8 cellular contexts compared by ENCODE assay signal in the genomic region with DNA sequence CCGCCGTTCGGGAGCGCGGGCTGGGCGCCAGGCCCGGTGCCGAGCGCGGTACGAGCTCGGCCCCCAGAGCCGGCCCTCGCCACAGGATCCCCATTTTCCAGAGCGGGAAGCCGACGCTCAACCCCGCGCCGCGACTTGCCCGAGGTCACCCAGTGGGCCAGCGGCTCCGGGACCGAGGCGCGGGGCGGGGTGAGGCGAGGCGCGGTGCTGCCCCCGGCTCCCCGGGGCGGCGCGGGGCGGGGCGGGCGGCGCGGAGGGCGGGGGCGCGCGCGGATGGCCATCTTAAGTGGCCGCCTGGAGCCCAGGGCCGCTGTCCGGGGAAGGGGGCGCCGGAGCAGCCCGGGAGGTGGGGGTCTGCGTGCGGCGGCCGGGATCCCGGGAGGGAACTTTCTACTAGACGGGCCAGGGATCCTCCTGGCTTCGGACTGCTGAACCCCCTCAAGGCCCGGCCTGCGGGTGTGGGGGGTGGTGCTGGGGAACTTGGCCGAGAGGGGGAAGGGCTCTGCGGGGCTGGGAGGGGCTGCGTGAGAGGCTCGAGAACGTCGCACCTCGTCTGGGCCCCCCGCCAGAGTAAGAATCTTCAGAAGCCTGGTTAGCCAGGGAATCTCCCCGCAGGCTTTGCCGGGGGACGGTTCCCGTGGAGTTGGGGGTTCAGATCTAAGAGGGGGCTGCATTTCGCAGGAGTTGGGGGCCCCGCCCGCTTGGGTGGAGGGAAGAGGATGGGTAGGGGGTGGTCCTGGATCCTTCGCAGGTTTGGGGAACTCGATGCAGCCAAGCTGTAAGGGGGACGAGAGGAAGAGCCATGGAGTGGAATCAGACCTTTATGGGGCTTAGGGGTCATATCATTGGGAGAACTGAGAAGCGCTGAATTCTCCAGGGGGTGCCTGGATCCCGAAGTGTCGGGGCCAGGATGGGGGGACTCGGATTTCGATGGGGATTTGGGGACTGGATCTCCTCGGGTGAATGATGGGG. TPM values are rescaled to one million over a fixed set of nuclear protein-coding genes. Genes with fewer than 3 reads are reported as not detected.
DNase-seq lines count a peak whose midpoint lies in the region; TF ChIP-seq lines count a peak whose summit lies in the region.

No MANE protein-coding gene starts in this region.

- intact Hi-C loops in colonic mucosa (cut with DNase I), result no loop called here

- peaks cover 4% of the 10 kb centered on the region; the same call in 1 of the 2 replicates for H3K79me2 ChIP-seq in H9 (ENCODE audit: insufficient read depth, low read length)

- no peak overlapping the region; the same call in 1 of the 2 replicates for H2BK15ac ChIP-seq in H9 (ENCODE audit: low read depth, low read length)

- peak overlapping the region; percentile 44 for H3K18ac ChIP-seq in H9 (ENCODE audit: insufficient read length, low read depth, low read length)

- H3K56ac ChIP-seq in H9 (ENCODE audit: insufficient read length, low read depth, low read length), result no peak overlapping the region

- peaks cover 16% of the 10 kb centered on the region for H3K23me2 ChIP-seq in H9 (ENCODE audit: insufficient read length, low read depth, low read length, poor library complexity, severe bottlenecking)

- no peaks in the 10 kb centered on the region for H3K27me3 ChIP-seq in H9 (ENCODE audit: insufficient read depth, low read length)
- H3K27me3 ChIP-seq in colonic mucosa, result no peaks in the 10 kb centered on the region
- no peaks in the 10 kb centered on the region for H3K27me3 ChIP-seq in liver (ENCODE audit: control insufficient read depth in 4 of 4, insufficient read depth in 4 of 4, low read length in 3 of 4)

- peak overlapping the region; percentile 90 to 97 for H3K4me3 Mint-ChIP-seq in H9

- no peak overlapping the region for H2AFZ ChIP-seq in H9 (ENCODE audit: low read length)

- peak overlapping the region; percentile 58; the same call in 1 of the 2 replicates for H3K14ac ChIP-seq in H9 (ENCODE audit: insufficient read depth, low read length)

- H2AK5ac ChIP-seq in H9 (ENCODE audit: insufficient read length, low read length), result no peak overlapping the region

- H3K4ac ChIP-seq in H9 (ENCODE audit: low read depth, low read length), result no peak overlapping the region

- no peak overlapping the region for H3T11ph ChIP-seq in H9 (ENCODE audit: low read length)

- TF ChIP-seq CTCF in GM12864 (IDR thresholded peaks at IDR 0.05; ENCODE audit: low read depth, low read length, missing control alignments) (no peak), H9 (conservative IDR thresholded peaks at IDR 0.05) (no peak), WI38 (IDR thresholded peaks at IDR 0.05; ENCODE audit: low read depth, low read length) (no peak), colonic mucosa (IDR thresholded peaks at IDR 0.05) (no peak), liver (IDR thresholded peaks at IDR 0.05; ENCODE audit: low read depth, low read length, missing input control) (no peak)

- H3K9me3 ChIP-seq in H9 (ENCODE audit: control insufficient read depth, low read depth, low read length) (no peaks in the 10 kb centered on the region), colonic mucosa (no peaks in the 10 kb centered on the region), liver (ENCODE audit: control insufficient read depth in 4 of 4, low read length in 3 of 4) (no peaks in the 10 kb centered on the region)

- H3K9ac ChIP-seq in H9 (ENCODE audit: extremely low read depth, insufficient read length, low read length) (peak overlapping the region; percentile 51), colonic mucosa (ENCODE audit: low read depth in 2 of 2, low read length in 2 of 2) (peak overlapping the region; percentile 86 to 97), liver (ENCODE audit: low read depth in 1 of 2, low read length in 2 of 2) (peak overlapping the region; percentile 83 to 85)

- peaks cover 3% of the 10 kb centered on the region for H3K79me1 ChIP-seq in H9 (ENCODE audit: insufficient read depth, low read depth, low read length, poor library complexity, severe bottlenecking)

- no peak for TF ChIP-seq RAD21 in liver (IDR thresholded peaks at IDR 0.05)

- no peak overlapping the region for H4K8ac ChIP-seq in H9 (replicated peaks; ENCODE audit: insufficient read length, low read depth, low read length)

- no peak overlapping the region for H2BK120ac ChIP-seq in H9 (ENCODE audit: low read depth, low read length, poor library complexity, severe bottlenecking)

- peaks cover 2% of the 10 kb centered on the region for H4K20me1 ChIP-seq in H9 (ENCODE audit: control insufficient read depth, insufficient read depth, insufficient read length)

- H3K36me3 ChIP-seq in colonic mucosa, result peaks cover 2% of the 10 kb centered on the region
- peaks cover 2 to 8% (median 5%) of the 10 kb centered on the region in 4 donors for H3K36me3 ChIP-seq in liver (ENCODE audit: control insufficient read depth in 4 of 4, insufficient read depth in 3 of 4, low read depth in 1 of 4, low read length in 3 of 4)

- H3K27ac ChIP-seq in H9 (ENCODE audit: insufficient read length, low read depth, low read length) (no peak overlapping the region), colonic mucosa (peak overlapping the region; percentile 98), liver (ENCODE audit: low read depth in 1 of 2, low read length in 2 of 2) (peak overlapping the region; percentile 82 to 90)

- peak overlapping the region; percentile 96 to 98 (median 98) for H3K27ac Mint-ChIP-seq in H9

- H3K4me3 ChIP-seq in GM12864 (ENCODE audit: low read depth, low read length) (peak overlapping the region; percentile 79), WI38 (ENCODE audit: low read depth, low read length) (peak overlapping the region; percentile 97), colonic mucosa (peak overlapping the region; percentile 75), liver (ENCODE audit: low read depth in 1 of 3, low read length in 3 of 3) (peak overlapping the region; percentile 77 to 90 (median 90))

- H3K4me1 ChIP-seq in H9 (ENCODE audit: insufficient read depth, low read length) (peaks cover 2% of the 10 kb centered on the region; the same call in 1 of the 2 replicates), colonic mucosa (no peaks in the 10 kb centered on the region), liver (ENCODE audit: control insufficient read depth in 4 of 4, insufficient read depth in 4 of 4, low read length in 3 of 4) (peaks cover 1 to 23% (median 11%) of the 10 kb centered on the region in 4 donors)

- no peak overlapping the region for H2BK5ac ChIP-seq in H9 (ENCODE audit: insufficient read length, low read length)

- DNase-seq in GM12864 (ENCODE audit: low read depth) (no peak), H9 (peak; percentile 71), LoVo (ENCODE audit: low spot score) (peak; percentile 72), colonic mucosa (peak; percentile 80), HuH-7.5 (ENCODE audit: low spot score) (no peak)
- DNase-seq in stimulated activated CD4-positive, alpha-beta T cell treated with anti-CD3 and anti-CD28 coated beads, Interleukin-4, amount 100 ng/mL, for 48 hours (ENCODE audit: low read depth in 2 of 2), result peak; percentile 50 to 62

- H3K4me1 Mint-ChIP-seq in H9, result peaks cover 27 to 38% of the 10 kb centered on the region in 2 experiments

- no peak overlapping the region for H3K23ac ChIP-seq in H9 (ENCODE audit: insufficient read length, low read depth, low read length)

- no peak overlapping the region for H2BK12ac ChIP-seq in H9 (ENCODE audit: insufficient read length, low read depth, low read length)

- WGBS in H9 (ENCODE audit: extremely low coverage, insufficient read length, low lambda C conversion rate), result no CpG with 5 or more reads among the region's 85 CpGs
- WGBS in liver, result under 1% methylated on average over 85 of the region's 85 CpGs

- H3K36me3 Mint-ChIP-seq in H9 (ENCODE audit: insufficient read depth in 1 of 3, low read depth in 3 of 3), result peaks cover 1 to 30% (median 25%) of the 10 kb centered on the region in 3 experiments; a peak in 6 of 7 replicates

- H3K9me3 Mint-ChIP-seq in H9, result no peaks in the 10 kb centered on the region

- H3K27me3 Mint-ChIP-seq in H9 (ENCODE audit: low read depth), result peaks cover 5% of the 10 kb centered on the region

- H2BK20ac ChIP-seq in H9 (ENCODE audit: low read depth, low read length, poor library complexity, severe bottlenecking), result no peak overlapping the region

- peak overlapping the region; percentile 97 for H3K4me2 ChIP-seq in H9 (ENCODE audit: insufficient read depth, insufficient read length, low read length)

- no peak overlapping the region for H4K91ac ChIP-seq in H9 (ENCODE audit: insufficient read length, low read depth, low read length)

- no peak overlapping the region for H4K5ac ChIP-seq in H9 (ENCODE audit: insufficient read length, low read depth, low read length)

TF ChIP-seq in liver, 16 proteins besides CTCF, POLR2A, EP300 and RAD21:
- TF ChIP-seq FOXA2 (IDR thresholded peaks at IDR 0.05) (no peak), HNF4G (IDR thresholded peaks at IDR 0.05) (no peak), RXRA (IDR thresholded peaks at IDR 0.05) (no peak), YY1 (IDR thresholded peaks at IDR 0.05) (no peak), HNF4A (conservative IDR thresholded peaks at IDR 0.05) (no peak), JUND (IDR thresholded peaks at IDR 0.05) (no peak)
- TF ChIP-seq, protein P1, sequence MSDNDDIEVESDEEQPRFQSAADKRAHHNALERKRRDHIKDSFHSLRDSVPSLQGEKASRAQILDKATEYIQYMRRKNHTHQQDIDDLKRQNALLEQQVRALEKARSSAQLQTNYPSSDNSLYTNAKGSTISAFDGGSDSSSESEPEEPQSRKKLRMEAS (IDR thresholded peaks at IDR 0.05), result no peak
TF ChIP-seq in liver: peak in this region for 0.

RNA-seq across cellular contexts. Expression of a gene that starts 0.7 kb away (rescaled TPM):
- total RNA-seq in H9 (2021) (207 and 214 TPM in 2 replicates), colonic mucosa (100 to 1,000 TPM; 120 to 166 TPM), liver (10 to 100 TPM; 18.4 to 29.0 TPM)
- polyA plus RNA-seq in liver, result 10 to 100 TPM in 1 of 2 donors, 1 to 10 TPM in 1; 7.2 to 15.8 TPM

RNA-seq across cellular contexts. Expression of a gene that starts 7.3 kb away (rescaled TPM):
- total RNA-seq in H9 (2021) (not detected in 2 replicates), colonic mucosa (10 to 100 TPM in 1 of 2 donors, 1 to 10 TPM in 1; 4.5 to 15.4 TPM), liver (10 to 100 TPM in 1 of 2 donors, 1 to 10 TPM in 1; 9.9 to 23.6 TPM)
- 10 to 100 TPM in 1 of 2 donors, 1 to 10 TPM in 1; 9.4 to 31.5 TPM for polyA plus RNA-seq in liver

RNA-seq across cellular contexts. Expression of a gene that starts 20.1 kb away (rescaled TPM):
- total RNA-seq in H9 (2021) (1.1 and 1.4 TPM in 2 replicates), colonic mucosa (under 1 TPM; 0.27 to 0.37 TPM), liver (not detected)
- not detected for polyA plus RNA-seq in liver

RNA-seq across cellular contexts. Expression of a gene that starts 32.0 kb away (rescaled TPM):
- total RNA-seq in H9 (2021) (0.92 and 1.2 TPM in 2 replicates), colonic mucosa (under 1 TPM in 1 of 2 donors, not detected in 1; 0.59 TPM), liver (under 1 TPM in 1 of 2 donors, not detected in 1; 0.09 TPM)
- under 1 TPM; 0.06 to 0.21 TPM for polyA plus RNA-seq in liver

Comparison
In these comparisons a context has a peak if more than half of its experiments do, and no peak if none do; other contexts are left out.
1. DNase-seq: peak in H9 (single experiment), LoVo (single experiment), colonic mucosa (single experiment) and stimulated activated CD4-positive, alpha-beta T cell treated with anti-CD3 and anti-CD28 coated beads, Interleukin-4, amount 100 ng/mL, for 48 hours (2 of 2); none in GM12864 (single experiment) and HuH-7.5 (single experiment).
2. Peak in every context shown above with its lines, with median percentiles within 50 percentile points of each other: H3K4me3 ChIP-seq and H3K9ac ChIP-seq.